9 cellular contexts compared by ENCODE assay signal in genomic region chr1:163361123-163361934, GRCh38. TPM values are rescaled to one million over a fixed set of nuclear protein-coding genes. Genes with fewer than 3 reads are reported as not detected.
DNase-seq lines count a peak whose midpoint lies in the region; ATAC-seq and TF ChIP-seq lines count a peak whose summit lies in the region.
"Had no signal": no experiment of that assay in that cellular context is flagged by ENCODE, and none has a peak within 500 bp of the region (broad histone marks: within the 10 kb centered on the region; RNA-seq: fewer than 3 reads in every experiment).

No MANE protein-coding gene starts in this region.

- H2AFZ ChIP-seq in OCI-LY3 (ENCODE audit: low read depth, low read length), result 0 out of 2 replicates have a peak overlapping the region, but pooled peaks have one; percentile 9

- intact Hi-C loops in heart left ventricle (cut with DNase I) (loop anchor here in 5 of 10 donors (5.0 to 10.0 kb wide), 3 partner anchors 1711 to 1716 kb away; no protein-coding TSS in a partner anchor), right cardiac atrium (cut with DNase I) (no loop called here), transverse colon (cut with DNase I; ENCODE audit: low total_unique reads) (no loop called here), left cardiac atrium (cut with DNase I) (loop anchor here in 1 of 2 donors (5.0 kb wide), 1 partner anchor 1711 kb away; no protein-coding TSS in a partner anchor)

- H3K4me3 ChIP-seq in heart left ventricle, result no peak overlapping the region
- H3K4me3 ChIP-seq in right cardiac atrium (ENCODE audit: low read length), result no peak overlapping the region
- peak overlapping the region; percentile 18; the same call in 1 of the 2 replicates for H3K4me3 ChIP-seq in OCI-LY3 (ENCODE audit: low read length)
- no peak overlapping the region for H3K4me3 ChIP-seq in fibroblast of pulmonary artery (replicated peaks; ENCODE audit: low read depth, low read length)
- H3K4me3 ChIP-seq in transverse colon, result no peak overlapping the region

- no peaks in the 10 kb centered on the region for H3K9me3 Mint-ChIP-seq in activated T-cell treated with anti-CD3 and anti-CD28 coated beads, Interleukin-2, amount 50 U/mL, for 4 hours
- H3K9me3 Mint-ChIP-seq: activated naive CD4-positive, alpha-beta T cell treated with anti-CD3 and anti-CD28 coated beads, Interleukin-2, amount 50 U/mL, for 24 hours had no signal

- H3K27me3 ChIP-seq in heart left ventricle, result no peaks in the 10 kb centered on the region
- H3K27me3 ChIP-seq in right cardiac atrium (ENCODE audit: control insufficient read depth, insufficient read depth), result no peaks in the 10 kb centered on the region
- no peaks in the 10 kb centered on the region for H3K27me3 ChIP-seq in OCI-LY3 (ENCODE audit: low read depth, low read length)
- no peaks in the 10 kb centered on the region for H3K27me3 ChIP-seq in transverse colon

- H3K36me3 Mint-ChIP-seq in activated T-cell treated with anti-CD3 and anti-CD28 coated beads, Interleukin-2, amount 50 U/mL, for 4 hours (ENCODE audit: insufficient read depth), result no peaks in the 10 kb centered on the region

- peaks cover 0 to 5% (median 0%) of the 10 kb centered on the region in 12 donors for H3K4me1 ChIP-seq in heart left ventricle
- H3K4me1 ChIP-seq in right cardiac atrium (ENCODE audit: control insufficient read depth, insufficient read depth, low read length), result no peaks in the 10 kb centered on the region
- H3K4me1 ChIP-seq in OCI-LY3 (ENCODE audit: low read length), result peaks cover 6% of the 10 kb centered on the region; the same call in 1 of the 2 replicates
- H3K4me1 ChIP-seq in transverse colon, result no peaks in the 10 kb centered on the region

- H3K4me2 ChIP-seq in OCI-LY3 (ENCODE audit: low read length), result peak overlapping the region; percentile 50

- no peaks in the 10 kb centered on the region for H4K20me1 ChIP-seq in OCI-LY3 (ENCODE audit: insufficient read depth, low read length)

- H3K4me1 Mint-ChIP-seq in activated T-cell treated with anti-CD3 and anti-CD28 coated beads, Interleukin-2, amount 50 U/mL, for 4 hours (ENCODE audit: low read depth), result peaks cover 1% of the 10 kb centered on the region

- H3K4me3 Mint-ChIP-seq in activated T-cell treated with anti-CD3 and anti-CD28 coated beads, Interleukin-2, amount 50 U/mL, for 4 hours, result no peak overlapping the region
- H3K4me3 Mint-ChIP-seq: activated naive CD4-positive, alpha-beta T cell treated with anti-CD3 and anti-CD28 coated beads, Interleukin-2, amount 50 U/mL, for 24 hours had no signal

- in situ Hi-C loops in transverse colon (cut with MboI; ENCODE audit: low pct_ligation_motif_present in 1 of 4, low pct_unique_long_range_greater_than_20kb in 1 of 4, low sequenced_read_pairs in 3 of 4), result no loop called here

- TF ChIP-seq POLR2A in heart left ventricle (IDR thresholded peaks at IDR 0.05) (no peak), transverse colon (IDR thresholded peaks at IDR 0.05) (no peak)

- TF ChIP-seq CTCF in heart left ventricle (IDR thresholded peaks at IDR 0.05) (peak in 8 of 12 donors; percentile 17 to 50 (median 34)), OCI-LY3 (IDR thresholded peaks at IDR 0.05; ENCODE audit: low read depth, low read length) (peak; percentile 72), fibroblast of pulmonary artery (IDR thresholded peaks at IDR 0.05; ENCODE audit: low read length, missing control alignments) (peak; percentile 59), transverse colon (IDR thresholded peaks at IDR 0.05) (peak in 4 of 5 experiments; percentile 18 to 38 (median 30))

- H3K9me3 ChIP-seq in heart left ventricle (no peaks in the 10 kb centered on the region), right cardiac atrium (ENCODE audit: control insufficient read depth, low read length) (no peaks in the 10 kb centered on the region), OCI-LY3 (ENCODE audit: insufficient read depth, low read length) (no peaks in the 10 kb centered on the region), transverse colon (no peaks in the 10 kb centered on the region)

- H3K36me3 ChIP-seq in heart left ventricle (no peaks in the 10 kb centered on the region), OCI-LY3 (replicated peaks; ENCODE audit: low read depth, low read length) (peaks cover 2% of the 10 kb centered on the region), transverse colon (no peaks in the 10 kb centered on the region)

- peaks cover 2% of the 10 kb centered on the region for H3K27me3 Mint-ChIP-seq in activated T-cell treated with anti-CD3 and anti-CD28 coated beads, Interleukin-2, amount 50 U/mL, for 4 hours (ENCODE audit: low read depth)

- no peak for ATAC-seq in heart left ventricle
- no peak for ATAC-seq in right cardiac atrium
- ATAC-seq in activated T-cell treated with anti-CD3 and anti-CD28 coated beads, Interleukin-2, amount 50 U/mL, for 4 hours, result no peak
- no peak for ATAC-seq in left cardiac atrium

- H3K27ac ChIP-seq in heart left ventricle (no peak overlapping the region), right cardiac atrium (ENCODE audit: low read length) (no peak overlapping the region), OCI-LY3 (ENCODE audit: low read length) (no peak overlapping the region), transverse colon (no peak overlapping the region)

- TF ChIP-seq EP300 in transverse colon (IDR thresholded peaks at IDR 0.05; ENCODE audit: low read depth), result no peak

- H3K79me2 ChIP-seq in OCI-LY3 (ENCODE audit: low read length), result no peaks in the 10 kb centered on the region

- 41 to 50% (median 43%) methylated on average over 5 of the region's 5 CpGs for WGBS in heart left ventricle, 4 donors
- WGBS in right cardiac atrium, result 47% methylated on average over 5 of the region's 5 CpGs
- 32 to 66% methylated on average over 3 to 5 of the region's 5 CpGs for WGBS in transverse colon (ENCODE audit: low coverage in 1 of 2), 2 donors

- no peak overlapping the region for H3K9ac ChIP-seq in OCI-LY3 (ENCODE audit: low read length)

- no peak for DNase-seq in heart left ventricle
- DNase-seq in right cardiac atrium, result no peak
- peak; percentile 9 for DNase-seq in HPDE6-E6E7 (ENCODE audit: extremely low spot score)
- peak; percentile 22 for DNase-seq in fibroblast of pulmonary artery (ENCODE audit: low read depth)
- DNase-seq in transverse colon, result no peak
- no peak for DNase-seq in activated T-cell treated with anti-CD3 and anti-CD28 coated beads, Interleukin-2, amount 50 U/mL, for 4 hours
- DNase-seq in left cardiac atrium, result no peak

RNA-seq across cellular contexts. Expression of gene NUF2, which starts 39.6 kb away (rescaled TPM):
- total RNA-seq in heart left ventricle, result 1 to 10 TPM in 2 of 9 donors, under 1 TPM in 4, not detected in 3; 0.20 to 3.2 (median 0.71) TPM
- under 1 TPM; 0.18 to 0.23 TPM for polyA plus RNA-seq in heart left ventricle
- total RNA-seq in right cardiac atrium, result under 1 TPM in 3 of 4 donors, not detected in 1; 0.57 to 0.74 (median 0.71) TPM
- polyA plus RNA-seq in right cardiac atrium, result 0.23 TPM
- total RNA-seq in transverse colon, result 10 to 100 TPM in 1 of 4 donors, 1 to 10 TPM in 1, not detected in 2; 1.1 to 28.5 TPM
- 1 to 10 TPM; 4.9 to 6.7 (median 6.4) TPM for total RNA-seq in activated T-cell treated with anti-CD3 and anti-CD28 coated beads, Interleukin-2, amount 50 U/mL, for 4 hours
- total RNA-seq in left cardiac atrium, result 1 to 10 TPM in 1 of 2 donors, under 1 TPM in 1; 0.26 to 1.2 TPM

Comparison
In these comparisons a context has a peak if more than half of its experiments do, and no peak if none do; other contexts are left out.
1. DNase-seq: peak in HPDE6-E6E7 (single experiment) and fibroblast of pulmonary artery (single experiment); none in heart left ventricle (0 of 5), right cardiac atrium (0 of 3), transverse colon (single experiment), activated T-cell treated with anti-CD3 and anti-CD28 coated beads, Interleukin-2, amount 50 U/mL, for 4 hours (single experiment) and left cardiac atrium (single experiment).
2. Peak in every context shown above with its lines, with median percentiles within 50 percentile points of each other: CTCF ChIP-seq.